In the genomic region with DNA sequence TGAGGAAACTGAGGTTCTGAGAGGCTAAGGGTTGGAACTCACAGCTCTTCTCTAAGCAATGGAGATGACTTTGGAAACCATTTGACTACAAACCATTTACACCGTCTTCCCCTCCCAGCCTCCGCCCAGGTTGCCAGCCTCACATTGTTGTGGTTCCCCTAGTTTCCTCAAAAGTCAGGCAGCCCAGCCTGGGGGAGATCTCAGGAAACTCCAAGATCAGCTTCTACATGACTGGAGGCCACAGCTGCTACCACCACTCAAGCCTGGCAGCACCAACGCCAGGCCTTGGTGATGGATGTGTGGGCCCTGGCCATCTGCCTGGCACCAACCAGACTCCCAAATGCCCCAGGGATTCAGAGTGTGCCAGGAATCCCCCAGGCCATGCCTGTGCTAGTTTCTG, we compare ENCODE assay signal across 30 cellular contexts.
DNase-seq lines count a peak whose midpoint lies in the region; ATAC-seq and TF ChIP-seq lines count a peak whose summit lies in the region.
"Had no signal": no experiment of that assay in that cellular context is flagged by ENCODE, and none has a peak within 500 bp of the region (broad histone marks: within the 10 kb centered on the region; RNA-seq: fewer than 3 reads in every experiment).

No MANE protein-coding gene starts in this region.

- H3K36me3 ChIP-seq in SK-N-SH (replicated peaks in 1 of 2; ENCODE audit: control insufficient read depth in 1 of 2, insufficient read depth in 2 of 2, low read length in 1 of 2) (no peaks in the 10 kb centered on the region), testis (ENCODE audit: low read depth, missing control alignments) (no peaks in the 10 kb centered on the region)
- H3K36me3 ChIP-seq: esophagus squamous epithelium, ovary had no signal

- H3K4me3 Mint-ChIP-seq in natural killer cell = no peak overlapping the region
- no peak overlapping the region for H3K4me3 Mint-ChIP-seq in H9
- H3K4me3 Mint-ChIP-seq: activated naive CD8-positive, alpha-beta T cell treated with anti-CD3 and anti-CD28 coated beads, Interleukin-2, amount 50 U/mL, for 24 hours; CD4-positive, alpha-beta memory T cell; central memory CD8-positive, alpha-beta T cell; GM23338; nephron had no signal

- CTCF ChIA-PET in SK-N-SH (lab: Yijun Ruan, JAX) = interaction anchor here (0.5 to 1.6 kb wide), 3 partner anchors 9 to 1287 kb away, joined by 3 to 4 read pairs (median 3); no protein-coding TSS in a partner anchor

- H4K20me1 ChIP-seq in SK-N-SH (ENCODE audit: insufficient read depth) = no peaks in the 10 kb centered on the region
- H4K20me1 ChIP-seq in H9 (ENCODE audit: control insufficient read depth, insufficient read depth, insufficient read length) = no peaks in the 10 kb centered on the region

- no peak overlapping the region for H3K4ac ChIP-seq in H9 (ENCODE audit: low read depth, low read length)

- DNase-seq in SK-N-SH (no peak), UCSD-AML1 (lab: John Stamatoyannopoulos, UW; ENCODE audit: unreplicated experiment) (peak; percentile 38), iris pigment epithelial cell (ENCODE audit: low read depth) (peak; percentile 17), natural killer cell (no peak), H9 (no peak), right cardiac atrium (no peak), testis (no peak)
- DNase-seq: activated CD4-positive, alpha-beta T cell treated with anti-CD3 and anti-CD28 coated beads, Interleukin-2, amount 50 U/mL, for 4 hours; activated CD4-positive, CD25-positive, alpha-beta regulatory T cell; activated naive CD4-positive, alpha-beta T cell; activated naive CD8-positive, alpha-beta T cell treated with anti-CD3 and anti-CD28 coated beads, Interleukin-2, amount 50 U/mL, for 24 hours; activated T-cell treated with anti-CD3 and anti-CD28 coated beads, Interleukin-2, amount 50 U/mL, for 48 hours; CD4-positive, alpha-beta memory T cell; dermis blood vessel endothelial cell; DND-41; esophagus squamous epithelium; NCI-H1417 treated with DMSO at 0.1 percent for 48 hours; NCI-H2029 treated with DMSO at 0.1 percent for 48 hours; NCI-H526; ovary; PC-9; SHP77; stimulated activated naive CD8-positive, alpha-beta T cell treated with anti-CD3 and anti-CD28 coated beads, Interleukin-15, Interleukin-2, amounts not matched to agents 100 U/mL and 50 U/mL, for 24 hours had no signal

- no peak for TF ChIP-seq CTCF in SK-N-SH (IDR thresholded peaks at IDR 0.05)
- TF ChIP-seq CTCF in natural killer cell (IDR thresholded peaks at IDR 0.05) = no peak
- TF ChIP-seq CTCF in H9 (conservative IDR thresholded peaks at IDR 0.05) = no peak
- no peak for TF ChIP-seq CTCF in testis (IDR thresholded peaks at IDR 0.05)

- H3K27me3 Mint-ChIP-seq in natural killer cell (ENCODE audit: low read depth in 2 of 2) = peaks cover 3 to 6% of the 10 kb centered on the region in 2 donors
- H3K27me3 Mint-ChIP-seq in H9 (ENCODE audit: low read depth) = peaks cover 1% of the 10 kb centered on the region; the same call in 1 of the 2 replicates

- H3K79me2 ChIP-seq in SK-N-SH (ENCODE audit: insufficient read depth) (no peaks in the 10 kb centered on the region), H9 (ENCODE audit: insufficient read depth, low read length) (no peaks in the 10 kb centered on the region)

- no peaks in the 10 kb centered on the region for H3K79me1 ChIP-seq in H9 (ENCODE audit: insufficient read depth, low read depth, low read length, poor library complexity, severe bottlenecking)

- peak overlapping the region; percentile 34; the same call in 1 of the 2 replicates for H3K4me2 ChIP-seq in SK-N-SH
- H3K4me2 ChIP-seq in H9 (ENCODE audit: insufficient read depth, insufficient read length, low read length) = no peak overlapping the region
- H3K4me2 ChIP-seq: GM23338, KMS-11, PC-9 had no signal

- no peak overlapping the region for H2AK5ac ChIP-seq in H9 (ENCODE audit: insufficient read length, low read length)

- no peaks in the 10 kb centered on the region for H3K9me3 ChIP-seq in SK-N-SH
- H3K9me3 ChIP-seq in H9 (ENCODE audit: control insufficient read depth, low read depth, low read length) = no peaks in the 10 kb centered on the region
- no peaks in the 10 kb centered on the region for H3K9me3 ChIP-seq in right cardiac atrium (ENCODE audit: control insufficient read depth, low read length)
- H3K9me3 ChIP-seq in testis = no peaks in the 10 kb centered on the region
- H3K9me3 ChIP-seq: esophagus squamous epithelium, ovary had no signal

- no peak overlapping the region for H3K14ac ChIP-seq in H9 (ENCODE audit: insufficient read depth, low read length)

- H3K27ac Mint-ChIP-seq in natural killer cell = no peak overlapping the region
- no peak overlapping the region for H3K27ac Mint-ChIP-seq in H9
- H3K27ac Mint-ChIP-seq: activated naive CD8-positive, alpha-beta T cell treated with anti-CD3 and anti-CD28 coated beads, Interleukin-2, amount 50 U/mL, for 24 hours; GM23338 had no signal

- H3K4me3 ChIP-seq in SK-N-SH (ENCODE audit: low read depth in 2 of 2, low read length in 1 of 2) (no peak overlapping the region), right cardiac atrium (ENCODE audit: low read length) (no peak overlapping the region), testis (no peak overlapping the region)
- H3K4me3 ChIP-seq: esophagus squamous epithelium, GM23338, lung, ovary, PC-9, skin epidermis had no signal

- no peak for TF ChIP-seq EP300 in SK-N-SH (IDR thresholded peaks at IDR 0.05; ENCODE audit: borderline replicate concordance in 1 of 2, low read depth in 1 of 2, low read length in 1 of 2)

- no peak for TF ChIP-seq RAD21 in SK-N-SH (IDR thresholded peaks at IDR 0.05; ENCODE audit: low read length)

- H3K23me2 ChIP-seq in H9 (ENCODE audit: insufficient read length, low read depth, low read length, poor library complexity, severe bottlenecking) = no peaks in the 10 kb centered on the region

- peak overlapping the region; percentile 76 for H3K9ac ChIP-seq in SK-N-SH
- H3K9ac ChIP-seq in H9 (ENCODE audit: extremely low read depth, insufficient read length, low read length) = no peak overlapping the region
- H3K9ac ChIP-seq: KMS-11 had no signal

- no peak overlapping the region for H2BK20ac ChIP-seq in H9 (ENCODE audit: low read depth, low read length, poor library complexity, severe bottlenecking)

- H2AFZ ChIP-seq in SK-N-SH (ENCODE audit: low read depth) (peak overlapping the region; percentile 91), H9 (ENCODE audit: low read length) (no peak overlapping the region)
- H2AFZ ChIP-seq: GM23338, PC-9 had no signal

- POLR2A ChIA-PET in SK-N-SH (lab: Yijun Ruan, JAX) = no interaction called here

- H3K4me1 ChIP-seq in SK-N-SH (ENCODE audit: control insufficient read depth in 1 of 2, insufficient read depth in 2 of 2, low read depth in 1 of 2, low read length in 1 of 2) = peaks cover 0 to 26% of the 10 kb centered on the region in 2 experiments; a peak in 2 of 4 replicates
- no peaks in the 10 kb centered on the region for H3K4me1 ChIP-seq in H9 (ENCODE audit: insufficient read depth, low read length)
- no peaks in the 10 kb centered on the region for H3K4me1 ChIP-seq in right cardiac atrium (ENCODE audit: control insufficient read depth, insufficient read depth, low read length)
- H3K4me1 ChIP-seq in testis = no peaks in the 10 kb centered on the region
- H3K4me1 ChIP-seq: esophagus squamous epithelium had no signal

- no peak overlapping the region for H4K5ac ChIP-seq in H9 (ENCODE audit: insufficient read length, low read depth, low read length)

- H3K18ac ChIP-seq in H9 (ENCODE audit: insufficient read length, low read depth, low read length) = no peak overlapping the region

- ATAC-seq in SK-N-SH treated with all-trans-retinoic acid at 6 μM for 48 hours (no peak), natural killer cell (no peak), right cardiac atrium (no peak)
- ATAC-seq: activated naive CD8-positive, alpha-beta T cell treated with anti-CD3 and anti-CD28 coated beads, Interleukin-2, amount 50 U/mL, for 24 hours; GM23338; stimulated activated naive CD8-positive, alpha-beta T cell treated with anti-CD3 and anti-CD28 coated beads, Interleukin-15, Interleukin-2, amounts not matched to agents 100 U/mL and 50 U/mL, for 24 hours had no signal

- H4K8ac ChIP-seq in H9 (replicated peaks; ENCODE audit: insufficient read length, low read depth, low read length) = no peak overlapping the region

- no peak overlapping the region for H3T11ph ChIP-seq in H9 (ENCODE audit: low read length)

- intact Hi-C loops in natural killer cell (cut with micrococcal nuclease) (no loop called here), right cardiac atrium (cut with DNase I) (no loop called here), testis (cut with DNase I; ENCODE audit: low total_unique reads) (no loop called here)

- no peak overlapping the region for H2BK15ac ChIP-seq in H9 (ENCODE audit: low read depth, low read length)

- no peaks in the 10 kb centered on the region for H3K9me2 ChIP-seq in SK-N-SH

- H3K27me3 ChIP-seq in SK-N-SH (ENCODE audit: insufficient read depth) = no peaks in the 10 kb centered on the region
- H3K27me3 ChIP-seq in H9 (ENCODE audit: insufficient read depth, low read length) = no peaks in the 10 kb centered on the region
- H3K27me3 ChIP-seq in right cardiac atrium (ENCODE audit: control insufficient read depth, insufficient read depth) = no peaks in the 10 kb centered on the region
- no peaks in the 10 kb centered on the region for H3K27me3 ChIP-seq in testis
- H3K27me3 ChIP-seq: esophagus squamous epithelium, ovary had no signal

- no peak overlapping the region for H2BK12ac ChIP-seq in H9 (ENCODE audit: insufficient read length, low read depth, low read length)

- peaks cover 15% of the 10 kb centered on the region for H3F3A ChIP-seq in SK-N-SH (replicated peaks; ENCODE audit: insufficient read depth)

- H3K4me1 Mint-ChIP-seq in natural killer cell (no peaks in the 10 kb centered on the region), H9 (peaks cover 8 to 11% of the 10 kb centered on the region in 2 experiments; a peak in 3 of 4 replicates)
- H3K4me1 Mint-ChIP-seq: activated naive CD8-positive, alpha-beta T cell treated with anti-CD3 and anti-CD28 coated beads, Interleukin-2, amount 50 U/mL, for 24 hours; CD4-positive, alpha-beta memory T cell; central memory CD8-positive, alpha-beta T cell had no signal

- peak overlapping the region in 1 of 2 experiments; percentile 88; a peak in 2 of 4 replicates for H3K27ac ChIP-seq in SK-N-SH (ENCODE audit: low read depth in 2 of 2, low read length in 1 of 2)
- no peak overlapping the region for H3K27ac ChIP-seq in H9 (ENCODE audit: insufficient read length, low read depth, low read length)
- no peak overlapping the region for H3K27ac ChIP-seq in right cardiac atrium (ENCODE audit: low read length)
- no peak overlapping the region for H3K27ac ChIP-seq in testis
- H3K27ac ChIP-seq: esophagus squamous epithelium, KMS-11, ovary, PC-9 had no signal

- no peak for TF ChIP-seq POLR2A in testis (IDR thresholded peaks at IDR 0.05)

- H3K9me3 Mint-ChIP-seq in natural killer cell (no peaks in the 10 kb centered on the region), H9 (peaks cover 0 to 3% of the 10 kb centered on the region in 2 experiments; a peak in 1 of 5 replicates)
- H3K9me3 Mint-ChIP-seq: activated naive CD8-positive, alpha-beta T cell treated with anti-CD3 and anti-CD28 coated beads, Interleukin-2, amount 50 U/mL, for 24 hours; central memory CD8-positive, alpha-beta T cell; GM23338; nephron had no signal

- H3K23ac ChIP-seq in H9 (ENCODE audit: insufficient read length, low read depth, low read length) = no peak overlapping the region

- H2BK120ac ChIP-seq in H9 (ENCODE audit: low read depth, low read length, poor library complexity, severe bottlenecking) = no peak overlapping the region

- H4K91ac ChIP-seq in H9 (ENCODE audit: insufficient read length, low read depth, low read length) = no peak overlapping the region

- H2BK5ac ChIP-seq in H9 (ENCODE audit: insufficient read length, low read length) = no peak overlapping the region

- H3K36me3 Mint-ChIP-seq in natural killer cell = no peaks in the 10 kb centered on the region
- no peaks in the 10 kb centered on the region; a peak in 1 of 7 replicates for H3K36me3 Mint-ChIP-seq in H9 (ENCODE audit: insufficient read depth in 1 of 3, low read depth in 3 of 3)
- H3K36me3 Mint-ChIP-seq: CD4-positive, alpha-beta memory T cell had no signal

- 91% methylated on average over 3 of the region's 3 CpGs for WGBS in SK-N-SH (ENCODE audit: low lambda C conversion rate)
- no CpG with 5 or more reads among the region's 3 CpGs for WGBS in H9 (ENCODE audit: extremely low coverage, insufficient read length, low lambda C conversion rate)
- WGBS in right cardiac atrium = 92% methylated on average over 3 of the region's 3 CpGs
- 83 to 95% methylated on average over 3 of the region's 3 CpGs for WGBS in testis, 2 donors

- H3K56ac ChIP-seq in H9 (ENCODE audit: insufficient read length, low read depth, low read length) = no peak overlapping the region

Comparison
In these comparisons a context has a peak if more than half of its experiments do, and no peak if none do; other contexts are left out.
1. DNase-seq: peak in UCSD-AML1 (single experiment) and iris pigment epithelial cell (single experiment); none in SK-N-SH (single experiment), natural killer cell (single experiment), H9 (single experiment), right cardiac atrium (0 of 3) and testis (single experiment).